20 cellular contexts compared by ENCODE assay signal in genomic region chr7:76077435-76077834, GRCh38. TPM values are rescaled to one million over a fixed set of nuclear protein-coding genes. Genes with fewer than 3 reads are reported as not detected.
DNase-seq lines count a peak whose midpoint lies in the region; ATAC-seq and TF ChIP-seq lines count a peak whose summit lies in the region.
"Had no signal": no experiment of that assay in that cellular context is flagged by ENCODE, and none has a peak within 500 bp of the region (broad histone marks: within the 10 kb centered on the region; RNA-seq: fewer than 3 reads in every experiment).

No MANE protein-coding gene starts in this region.

- TF ChIP-seq CTCF in Peyer's patch (IDR thresholded peaks at IDR 0.05) (no peak), tibial nerve (IDR thresholded peaks at IDR 0.05) (no peak)

- H3K4me1 ChIP-seq in Peyer's patch = no peaks in the 10 kb centered on the region
- peaks cover 0 to 6% (median 0%) of the 10 kb centered on the region in 4 donors for H3K4me1 ChIP-seq in tibial nerve
- H3K4me1 ChIP-seq: breast epithelium, vagina had no signal

- no peak for TF ChIP-seq EP300 in tibial nerve (IDR thresholded peaks at IDR 0.05)

- no peak for ATAC-seq in GM18870 (IDR thresholded peaks at IDR 0.05; ENCODE audit: unreplicated experiment)
- ATAC-seq: effector memory CD8-positive, alpha-beta T cell; GM12878; stimulated activated naive B cell treated with anti-CD40 and anti-IgM and Interleukin-4, amounts not matched to agents 10 μg/mL and 1 μg/mL and 100 μg/mL, for 72 hours had no signal

- 61 to 68% methylated on average over 3 of the region's 3 CpGs for WGBS in tibial nerve, 2 donors

- H3K27ac ChIP-seq in Peyer's patch (no peak overlapping the region), tibial nerve (no peak overlapping the region)
- H3K27ac ChIP-seq: breast epithelium, vagina had no signal

- H3K27me3 ChIP-seq in Peyer's patch (no peaks in the 10 kb centered on the region), tibial nerve (no peaks in the 10 kb centered on the region)
- H3K27me3 ChIP-seq: breast epithelium, vagina had no signal

- TF ChIP-seq POLR2A in Peyer's patch (IDR thresholded peaks at IDR 0.05) (no peak), tibial nerve (IDR thresholded peaks at IDR 0.05) (no peak)

- H3K36me3 ChIP-seq in Peyer's patch (no peaks in the 10 kb centered on the region), tibial nerve (no peaks in the 10 kb centered on the region)
- H3K36me3 ChIP-seq: breast epithelium, vagina had no signal

- DNase-seq in EL (peak; percentile 37), M059J (ENCODE audit: low read depth) (peak; percentile 52), SW480 (ENCODE audit: low spot score) (peak; percentile 20), iris pigment epithelial cell (ENCODE audit: low read depth) (peak; percentile 18), Peyer's patch (no peak), tibial nerve (ENCODE audit: low spot score in 2 of 2) (no peak)
- DNase-seq: activated gamma-delta T cell treated with Interleukin-2 at 50 U/mL for 16 hours; CD8-positive, alpha-beta memory T cell; DMS53; effector memory CD8-positive, alpha-beta T cell; HCEC 1CT; KG1; NCI-H2081 treated with DMSO at 0.1 percent for 48 hours; NCI-H510A; stimulated activated naive B cell treated with anti-CD40 and anti-IgM and Interleukin-4, amounts not matched to agents 10 μg/mL and 1 μg/mL and 100 μg/mL, for 72 hours had no signal

- H3K4me3 ChIP-seq in Peyer's patch = no peak overlapping the region
- H3K4me3 ChIP-seq in tibial nerve = no peak overlapping the region
- H3K4me3 ChIP-seq: breast epithelium, GM12878, smooth muscle cell, vagina had no signal

- H3K9me3 ChIP-seq in Peyer's patch (peaks cover 0 to 10% (median 0%) of the 10 kb centered on the region in 4 donors), tibial nerve (peaks cover 0 to 12% (median 0%) of the 10 kb centered on the region in 4 donors)
- H3K9me3 ChIP-seq: vagina had no signal

RNA-seq across cellular contexts. Expression of gene MDH2, which starts 29.5 kb away (rescaled TPM):
- 90.7 and 117 TPM in 2 replicates for total RNA-seq in M059J (2014; rRNA removed; shearing (Covaris generic))
- 100 to 1,000 TPM in 3 of 4 donors, 10 to 100 TPM in 1; 52.0 to 179 (median 139) TPM for total RNA-seq in Peyer's patch
- 10 to 100 TPM; 57.1 to 81.0 (median 69.4) TPM for total RNA-seq in tibial nerve

RNA-seq across cellular contexts. Expression of gene STYXL1, which starts 29.6 kb away (rescaled TPM):
- 69.8 and 77.7 TPM in 2 replicates for total RNA-seq in M059J (2014; rRNA removed; shearing (Covaris generic))
- 10 to 100 TPM; 14.2 to 42.9 (median 29.5) TPM for total RNA-seq in Peyer's patch
- total RNA-seq in tibial nerve = 10 to 100 TPM in 3 of 4 donors, 1 to 10 TPM in 1; 9.9 to 45.7 (median 29.0) TPM

Comparison
In these comparisons a context has a peak if more than half of its experiments do, and no peak if none do; other contexts are left out.
1. DNase-seq: peak in EL (single experiment), M059J (single experiment), SW480 (single experiment) and iris pigment epithelial cell (single experiment); none in Peyer's patch (0 of 3) and tibial nerve (0 of 2).